Comparison of ENCODE assay signal across 1 cellular context in genomic region chr1:112713466-112714312, GRCh38.
A peak's percentile ranks its signal among the peaks of the same experiment; 100 is the strongest.
TF ChIP-seq lines count a peak whose summit lies in the region.

No MANE protein-coding gene starts in this region.

TF ChIP-seq in K562, 482 proteins besides CTCF, POLR2A, EP300 and RAD21 (continued from another document):
- TF ChIP-seq ZBTB33 (CRISPR knock-in tag; IDR thresholded peaks at IDR 0.05): 0 out of 2 replicates have a peak, but pooled peaks have one; percentile 26
- TF ChIP-seq ZEB2 (IDR thresholded peaks at IDR 0.05): peak; percentile 62; the same call in 1 of the 2 replicates
- TF ChIP-seq DPF2 (IDR thresholded peaks at IDR 0.05): 0 out of 2 replicates have a peak, but pooled peaks have one; percentile 14
- TF ChIP-seq NFIX (CRISPR knock-in tag; IDR thresholded peaks at IDR 0.05; ENCODE audit: low read depth): no peak
- no peak for TF ChIP-seq WHSC1 (IDR thresholded peaks at IDR 0.05; ENCODE audit: low read length)
- TF ChIP-seq, protein P1, sequence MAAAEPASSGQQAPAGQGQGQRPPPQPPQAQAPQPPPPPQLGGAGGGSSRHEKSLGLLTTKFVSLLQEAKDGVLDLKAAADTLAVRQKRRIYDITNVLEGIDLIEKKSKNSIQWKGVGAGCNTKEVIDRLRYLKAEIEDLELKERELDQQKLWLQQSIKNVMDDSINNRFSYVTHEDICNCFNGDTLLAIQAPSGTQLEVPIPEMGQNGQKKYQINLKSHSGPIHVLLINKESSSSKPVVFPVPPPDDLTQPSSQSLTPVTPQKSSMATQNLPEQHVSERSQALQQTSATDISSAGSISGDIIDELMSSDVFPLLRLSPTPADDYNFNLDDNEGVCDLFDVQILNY (CRISPR knock-in tag; IDR thresholded peaks at IDR 0.05): 0 out of 2 replicates have a peak, but pooled peaks have one; percentile 60
- TF ChIP-seq, protein P2, sequence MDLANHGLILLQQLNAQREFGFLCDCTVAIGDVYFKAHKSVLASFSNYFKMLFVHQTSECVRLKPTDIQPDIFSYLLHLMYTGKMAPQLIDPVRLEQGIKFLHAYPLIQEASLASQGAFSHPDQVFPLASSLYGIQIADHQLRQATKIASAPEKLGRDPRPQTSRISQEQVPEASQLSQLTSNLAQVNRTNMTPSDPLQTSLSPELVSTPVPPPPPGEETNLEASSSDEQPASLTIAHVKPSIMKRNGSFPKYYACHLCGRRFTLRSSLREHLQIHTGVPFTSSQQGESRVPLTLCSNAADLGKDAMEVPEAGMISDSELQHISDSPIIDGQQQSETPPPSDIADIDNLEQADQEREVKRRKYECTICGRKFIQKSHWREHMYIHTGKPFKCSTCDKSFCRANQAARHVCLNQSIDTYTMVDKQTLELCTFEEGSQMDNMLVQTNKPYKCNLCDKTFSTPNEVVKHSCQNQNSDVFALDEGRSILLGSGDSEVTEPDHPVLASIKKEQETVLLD (IDR thresholded peaks at IDR 0.05): 0 out of 2 replicates have a peak, but pooled peaks have one; percentile 19
- TF ChIP-seq KDM5B (IDR thresholded peaks at IDR 0.05; ENCODE audit: insufficient replicate concordance, low read depth, low read length): peak; percentile 16
- peak; percentile 60 for TF ChIP-seq CTBP1 (IDR thresholded peaks at IDR 0.05; ENCODE audit: borderline replicate concordance)
- TF ChIP-seq ZNF444 (CRISPR knock-in tag; IDR thresholded peaks at IDR 0.05): no peak
- TF ChIP-seq SPI1 (IDR thresholded peaks at IDR 0.05; ENCODE audit: borderline replicate concordance, low read depth, low read length): peak; percentile 98
- TF ChIP-seq ARID1B (IDR thresholded peaks at IDR 0.05): peak; percentile 32; the same call in 1 of the 2 replicates
- no peak for TF ChIP-seq SAP30 (IDR thresholded peaks at IDR 0.05; ENCODE audit: borderline replicate concordance, insufficient read depth, low read depth, low read length, poor library complexity, severe bottlenecking)
- TF ChIP-seq MXI1 (IDR thresholded peaks at IDR 0.05; ENCODE audit: low read depth, low read length): no peak
- peak; percentile 34; the same call in 1 of the 2 replicates for TF ChIP-seq VEZF1 (CRISPR knock-in tag; IDR thresholded peaks at IDR 0.05)
- peak in 1 of 2 experiments; percentile 13; a peak in 1 of 4 replicates for TF ChIP-seq HDAC1 (IDR thresholded peaks at IDR 0.05)
- TF ChIP-seq E2F3 (CRISPR knock-in tag; IDR thresholded peaks at IDR 0.05): 0 out of 2 replicates have a peak, but pooled peaks have one; percentile 18
